Comparison of ENCODE assay signal across 1 cellular context in the genomic region with DNA sequence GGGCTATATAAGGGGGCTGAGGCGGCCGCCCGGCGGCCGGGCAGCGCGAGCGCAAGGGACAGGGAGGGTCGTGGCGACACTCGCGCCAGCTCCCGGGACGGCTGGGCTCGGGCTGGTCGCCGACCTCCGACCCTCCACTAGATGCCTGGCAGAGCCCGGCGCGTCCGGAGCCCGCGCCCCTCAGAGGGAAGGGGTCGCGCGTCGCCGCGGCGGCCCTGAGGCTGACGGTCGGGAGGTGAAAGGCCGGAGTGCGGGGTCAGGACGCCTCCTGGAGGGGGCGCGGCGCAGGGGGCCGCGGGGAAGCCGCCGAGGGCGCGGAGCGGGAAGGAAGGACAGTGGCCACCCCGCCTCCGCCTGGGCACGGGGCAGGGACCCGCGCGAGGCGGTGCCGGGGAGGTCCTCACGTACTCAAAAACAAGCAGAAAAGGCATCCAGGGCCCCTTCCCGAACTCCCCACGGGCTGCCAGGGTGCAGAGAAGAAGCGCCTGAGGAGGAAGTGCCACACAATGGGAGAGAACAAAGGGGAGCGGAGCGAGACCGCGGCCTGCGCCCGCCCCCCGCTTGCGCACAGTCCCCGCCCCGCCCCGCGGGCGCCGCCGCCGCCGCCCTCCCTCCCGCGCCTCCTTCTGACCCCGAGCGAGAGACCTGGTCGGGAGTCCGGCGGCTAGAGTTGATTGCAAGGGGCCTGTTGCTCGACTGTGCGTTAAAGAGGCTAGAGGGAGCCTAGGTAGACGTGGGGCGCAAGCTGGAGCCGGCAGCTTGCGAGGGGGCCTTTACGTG.
TF ChIP-seq lines count a peak whose summit lies in the region.

No MANE protein-coding gene starts in this region.

TF ChIP-seq in K562, 482 proteins besides CTCF, POLR2A, EP300 and RAD21 (continued from another document and continues in another):
- TF ChIP-seq, protein P1, sequence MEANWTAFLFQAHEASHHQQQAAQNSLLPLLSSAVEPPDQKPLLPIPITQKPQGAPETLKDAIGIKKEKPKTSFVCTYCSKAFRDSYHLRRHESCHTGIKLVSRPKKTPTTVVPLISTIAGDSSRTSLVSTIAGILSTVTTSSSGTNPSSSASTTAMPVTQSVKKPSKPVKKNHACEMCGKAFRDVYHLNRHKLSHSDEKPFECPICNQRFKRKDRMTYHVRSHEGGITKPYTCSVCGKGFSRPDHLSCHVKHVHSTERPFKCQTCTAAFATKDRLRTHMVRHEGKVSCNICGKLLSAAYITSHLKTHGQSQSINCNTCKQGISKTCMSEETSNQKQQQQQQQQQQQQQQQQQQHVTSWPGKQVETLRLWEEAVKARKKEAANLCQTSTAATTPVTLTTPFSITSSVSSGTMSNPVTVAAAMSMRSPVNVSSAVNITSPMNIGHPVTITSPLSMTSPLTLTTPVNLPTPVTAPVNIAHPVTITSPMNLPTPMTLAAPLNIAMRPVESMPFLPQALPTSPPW (CRISPR knock-in tag; IDR thresholded peaks at IDR 0.05), result peak; percentile 76
- TF ChIP-seq U2AF2 (optimal IDR thresholded peaks at IDR 0.05; ENCODE audit: low read depth, low read length) (no peak), KDM4B (IDR thresholded peaks at IDR 0.05; ENCODE audit: borderline replicate concordance in 2 of 2, low read depth in 1 of 2) (no peak), ZNF77 (CRISPR knock-in tag; IDR thresholded peaks at IDR 0.05) (no peak), KDM1A (IDR thresholded peaks at IDR 0.05) (no peak), ZNF668 (CRISPR knock-in tag; IDR thresholded peaks at IDR 0.05) (no peak), HNRNPH1 (optimal IDR thresholded peaks at IDR 0.05; ENCODE audit: low read depth, low read length) (no peak), RBBP5 (IDR thresholded peaks at IDR 0.05; ENCODE audit: borderline replicate concordance, insufficient read depth, low read length, poor library complexity, severe bottlenecking) (no peak), FOXA1 (IDR thresholded peaks at IDR 0.05; ENCODE audit: borderline replicate concordance) (no peak), NRF1 (conservative IDR thresholded peaks at IDR 0.05 in 1 of 2, IDR thresholded peaks at IDR 0.05 in 1 of 2) (peak; percentile 4 to 49; a peak in 3 of 4 replicates), ZNF551 (CRISPR knock-in tag; IDR thresholded peaks at IDR 0.05) (no peak), FOXP1 (CRISPR knock-in tag; IDR thresholded peaks at IDR 0.05) (no peak), ETV6 (IDR thresholded peaks at IDR 0.05; ENCODE audit: borderline replicate concordance in 1 of 2, low read depth in 2 of 2, low read length in 1 of 2) (no peak), ETV6 (CRISPR knock-in tag; IDR thresholded peaks at IDR 0.05; ENCODE audit: borderline replicate concordance) (no peak), SMAD3 (CRISPR knock-in tag; conservative IDR thresholded peaks at IDR 0.05) (no peak), PTBP1 (IDR thresholded peaks at IDR 0.05; ENCODE audit: low read depth, low read length) (no peak), POU5F1 (IDR thresholded peaks at IDR 0.05; ENCODE audit: borderline replicate concordance, low read depth, low read length, partially characterized antibody) (no peak), LARP7 (IDR thresholded peaks at IDR 0.05) (no peak), CCAR2 (IDR thresholded peaks at IDR 0.05; ENCODE audit: low read depth, low read length) (no peak), SRSF1 (IDR thresholded peaks at IDR 0.05; ENCODE audit: low read depth, low read length) (no peak), ELF4 (CRISPR knock-in tag; IDR thresholded peaks at IDR 0.05) (no peak), ZNF212 (CRISPR knock-in tag; IDR thresholded peaks at IDR 0.05) (no peak), ZNF239 (CRISPR knock-in tag; IDR thresholded peaks at IDR 0.05) (no peak), THRAP3 (IDR thresholded peaks at IDR 0.05; ENCODE audit: borderline replicate concordance) (no peak), ZNF274 (IDR thresholded peaks at IDR 0.05; ENCODE audit: borderline replicate concordance, low read depth, low read length) (no peak), MCM3 (IDR thresholded peaks at IDR 0.05) (no peak), ZNF134 (CRISPR knock-in tag; conservative IDR thresholded peaks at IDR 0.05) (no peak), ZNF695 (CRISPR knock-in tag; IDR thresholded peaks at IDR 0.05) (no peak), ETV1 (tag; conservative IDR thresholded peaks at IDR 0.05; ENCODE audit: low read depth) (no peak), FOXM1 (IDR thresholded peaks at IDR 0.05; ENCODE audit: low read depth) (no peak), FOXM1 (CRISPR knock-in tag; IDR thresholded peaks at IDR 0.05; ENCODE audit: low read depth) (no peak), ZBTB8A (IDR thresholded peaks at IDR 0.05; ENCODE audit: partially characterized antibody) (no peak), FUS (optimal IDR thresholded peaks at IDR 0.05; ENCODE audit: low read depth, low read length) (no peak), NCOA2 (IDR thresholded peaks at IDR 0.05; ENCODE audit: partially characterized antibody in 2 of 2) (no peak), NELFE (IDR thresholded peaks at IDR 0.05; ENCODE audit: insufficient read depth, insufficient read length) (no peak), NEUROD1 (IDR thresholded peaks at IDR 0.05; ENCODE audit: borderline replicate concordance, low read depth, low read length, partially characterized antibody) (no peak), ZNF561 (CRISPR knock-in tag; conservative IDR thresholded peaks at IDR 0.05) (no peak), TAF7 (tag; IDR thresholded peaks at IDR 0.05) (no peak), ETV5 (CRISPR knock-in tag; IDR thresholded peaks at IDR 0.05; ENCODE audit: low read depth) (no peak)
- TF ChIP-seq, protein P2, sequence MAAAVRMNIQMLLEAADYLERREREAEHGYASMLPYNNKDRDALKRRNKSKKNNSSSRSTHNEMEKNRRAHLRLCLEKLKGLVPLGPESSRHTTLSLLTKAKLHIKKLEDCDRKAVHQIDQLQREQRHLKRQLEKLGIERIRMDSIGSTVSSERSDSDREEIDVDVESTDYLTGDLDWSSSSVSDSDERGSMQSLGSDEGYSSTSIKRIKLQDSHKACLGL (CRISPR knock-in tag; IDR thresholded peaks at IDR 0.05; ENCODE audit: borderline replicate concordance, poor library complexity, severe bottlenecking), result no peak
- TF ChIP-seq, protein P3, sequence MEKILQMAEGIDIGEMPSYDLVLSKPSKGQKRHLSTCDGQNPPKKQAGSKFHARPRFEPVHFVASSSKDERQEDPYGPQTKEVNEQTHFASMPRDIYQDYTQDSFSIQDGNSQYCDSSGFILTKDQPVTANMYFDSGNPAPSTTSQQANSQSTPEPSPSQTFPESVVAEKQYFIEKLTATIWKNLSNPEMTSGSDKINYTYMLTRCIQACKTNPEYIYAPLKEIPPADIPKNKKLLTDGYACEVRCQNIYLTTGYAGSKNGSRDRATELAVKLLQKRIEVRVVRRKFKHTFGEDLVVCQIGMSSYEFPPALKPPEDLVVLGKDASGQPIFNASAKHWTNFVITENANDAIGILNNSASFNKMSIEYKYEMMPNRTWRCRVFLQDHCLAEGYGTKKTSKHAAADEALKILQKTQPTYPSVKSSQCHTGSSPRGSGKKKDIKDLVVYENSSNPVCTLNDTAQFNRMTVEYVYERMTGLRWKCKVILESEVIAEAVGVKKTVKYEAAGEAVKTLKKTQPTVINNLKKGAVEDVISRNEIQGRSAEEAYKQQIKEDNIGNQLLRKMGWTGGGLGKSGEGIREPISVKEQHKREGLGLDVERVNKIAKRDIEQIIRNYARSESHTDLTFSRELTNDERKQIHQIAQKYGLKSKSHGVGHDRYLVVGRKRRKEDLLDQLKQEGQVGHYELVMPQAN (IDR thresholded peaks at IDR 0.05; ENCODE audit: borderline replicate concordance), result no peak
- TF ChIP-seq, protein P4, sequence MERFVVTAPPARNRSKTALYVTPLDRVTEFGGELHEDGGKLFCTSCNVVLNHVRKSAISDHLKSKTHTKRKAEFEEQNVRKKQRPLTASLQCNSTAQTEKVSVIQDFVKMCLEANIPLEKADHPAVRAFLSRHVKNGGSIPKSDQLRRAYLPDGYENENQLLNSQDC (CRISPR knock-in tag; IDR thresholded peaks at IDR 0.05), result no peak
- TF ChIP-seq, protein P5, sequence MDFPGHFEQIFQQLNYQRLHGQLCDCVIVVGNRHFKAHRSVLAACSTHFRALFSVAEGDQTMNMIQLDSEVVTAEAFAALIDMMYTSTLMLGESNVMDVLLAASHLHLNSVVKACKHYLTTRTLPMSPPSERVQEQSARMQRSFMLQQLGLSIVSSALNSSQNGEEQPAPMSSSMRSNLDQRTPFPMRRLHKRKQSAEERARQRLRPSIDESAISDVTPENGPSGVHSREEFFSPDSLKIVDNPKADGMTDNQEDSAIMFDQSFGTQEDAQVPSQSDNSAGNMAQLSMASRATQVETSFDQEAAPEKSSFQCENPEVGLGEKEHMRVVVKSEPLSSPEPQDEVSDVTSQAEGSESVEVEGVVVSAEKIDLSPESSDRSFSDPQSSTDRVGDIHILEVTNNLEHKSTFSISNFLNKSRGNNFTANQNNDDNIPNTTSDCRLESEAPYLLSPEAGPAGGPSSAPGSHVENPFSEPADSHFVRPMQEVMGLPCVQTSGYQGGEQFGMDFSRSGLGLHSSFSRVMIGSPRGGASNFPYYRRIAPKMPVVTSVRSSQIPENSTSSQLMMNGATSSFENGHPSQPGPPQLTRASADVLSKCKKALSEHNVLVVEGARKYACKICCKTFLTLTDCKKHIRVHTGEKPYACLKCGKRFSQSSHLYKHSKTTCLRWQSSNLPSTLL (IDR thresholded peaks at IDR 0.05), result no peak
- TF ChIP-seq, protein P6, sequence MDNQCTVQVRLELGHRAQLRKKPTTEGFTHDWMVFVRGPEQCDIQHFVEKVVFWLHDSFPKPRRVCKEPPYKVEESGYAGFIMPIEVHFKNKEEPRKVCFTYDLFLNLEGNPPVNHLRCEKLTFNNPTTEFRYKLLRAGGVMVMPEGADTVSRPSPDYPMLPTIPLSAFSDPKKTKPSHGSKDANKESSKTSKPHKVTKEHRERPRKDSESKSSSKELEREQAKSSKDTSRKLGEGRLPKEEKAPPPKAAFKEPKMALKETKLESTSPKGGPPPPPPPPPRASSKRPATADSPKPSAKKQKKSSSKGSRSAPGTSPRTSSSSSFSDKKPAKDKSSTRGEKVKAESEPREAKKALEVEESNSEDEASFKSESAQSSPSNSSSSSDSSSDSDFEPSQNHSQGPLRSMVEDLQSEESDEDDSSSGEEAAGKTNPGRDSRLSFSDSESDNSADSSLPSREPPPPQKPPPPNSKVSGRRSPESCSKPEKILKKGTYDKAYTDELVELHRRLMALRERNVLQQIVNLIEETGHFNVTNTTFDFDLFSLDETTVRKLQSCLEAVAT (IDR thresholded peaks at IDR 0.05), result no peak
- TF ChIP-seq, protein P7, sequence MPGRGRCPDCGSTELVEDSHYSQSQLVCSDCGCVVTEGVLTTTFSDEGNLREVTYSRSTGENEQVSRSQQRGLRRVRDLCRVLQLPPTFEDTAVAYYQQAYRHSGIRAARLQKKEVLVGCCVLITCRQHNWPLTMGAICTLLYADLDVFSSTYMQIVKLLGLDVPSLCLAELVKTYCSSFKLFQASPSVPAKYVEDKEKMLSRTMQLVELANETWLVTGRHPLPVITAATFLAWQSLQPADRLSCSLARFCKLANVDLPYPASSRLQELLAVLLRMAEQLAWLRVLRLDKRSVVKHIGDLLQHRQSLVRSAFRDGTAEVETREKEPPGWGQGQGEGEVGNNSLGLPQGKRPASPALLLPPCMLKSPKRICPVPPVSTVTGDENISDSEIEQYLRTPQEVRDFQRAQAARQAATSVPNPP (IDR thresholded peaks at IDR 0.05; ENCODE audit: borderline replicate concordance, insufficient read depth, insufficient read length), result no peak
- TF ChIP-seq, protein P8, sequence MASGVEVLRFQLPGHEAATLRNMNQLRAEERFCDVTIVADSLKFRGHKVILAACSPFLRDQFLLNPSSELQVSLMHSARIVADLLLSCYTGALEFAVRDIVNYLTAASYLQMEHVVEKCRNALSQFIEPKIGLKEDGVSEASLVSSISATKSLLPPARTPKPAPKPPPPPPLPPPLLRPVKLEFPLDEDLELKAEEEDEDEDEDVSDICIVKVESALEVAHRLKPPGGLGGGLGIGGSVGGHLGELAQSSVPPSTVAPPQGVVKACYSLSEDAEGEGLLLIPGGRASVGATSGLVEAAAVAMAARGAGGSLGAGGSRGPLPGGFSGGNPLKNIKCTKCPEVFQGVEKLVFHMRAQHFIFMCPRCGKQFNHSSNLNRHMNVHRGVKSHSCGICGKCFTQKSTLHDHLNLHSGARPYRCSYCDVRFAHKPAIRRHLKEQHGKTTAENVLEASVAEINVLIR (CRISPR knock-in tag; IDR thresholded peaks at IDR 0.05), result no peak
- TF ChIP-seq, protein P9, sequence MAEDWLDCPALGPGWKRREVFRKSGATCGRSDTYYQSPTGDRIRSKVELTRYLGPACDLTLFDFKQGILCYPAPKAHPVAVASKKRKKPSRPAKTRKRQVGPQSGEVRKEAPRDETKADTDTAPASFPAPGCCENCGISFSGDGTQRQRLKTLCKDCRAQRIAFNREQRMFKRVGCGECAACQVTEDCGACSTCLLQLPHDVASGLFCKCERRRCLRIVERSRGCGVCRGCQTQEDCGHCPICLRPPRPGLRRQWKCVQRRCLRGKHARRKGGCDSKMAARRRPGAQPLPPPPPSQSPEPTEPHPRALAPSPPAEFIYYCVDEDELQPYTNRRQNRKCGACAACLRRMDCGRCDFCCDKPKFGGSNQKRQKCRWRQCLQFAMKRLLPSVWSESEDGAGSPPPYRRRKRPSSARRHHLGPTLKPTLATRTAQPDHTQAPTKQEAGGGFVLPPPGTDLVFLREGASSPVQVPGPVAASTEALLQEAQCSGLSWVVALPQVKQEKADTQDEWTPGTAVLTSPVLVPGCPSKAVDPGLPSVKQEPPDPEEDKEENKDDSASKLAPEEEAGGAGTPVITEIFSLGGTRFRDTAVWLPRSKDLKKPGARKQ (CRISPR knock-in tag; IDR thresholded peaks at IDR 0.05), result no peak
- TF ChIP-seq, protein P10, sequence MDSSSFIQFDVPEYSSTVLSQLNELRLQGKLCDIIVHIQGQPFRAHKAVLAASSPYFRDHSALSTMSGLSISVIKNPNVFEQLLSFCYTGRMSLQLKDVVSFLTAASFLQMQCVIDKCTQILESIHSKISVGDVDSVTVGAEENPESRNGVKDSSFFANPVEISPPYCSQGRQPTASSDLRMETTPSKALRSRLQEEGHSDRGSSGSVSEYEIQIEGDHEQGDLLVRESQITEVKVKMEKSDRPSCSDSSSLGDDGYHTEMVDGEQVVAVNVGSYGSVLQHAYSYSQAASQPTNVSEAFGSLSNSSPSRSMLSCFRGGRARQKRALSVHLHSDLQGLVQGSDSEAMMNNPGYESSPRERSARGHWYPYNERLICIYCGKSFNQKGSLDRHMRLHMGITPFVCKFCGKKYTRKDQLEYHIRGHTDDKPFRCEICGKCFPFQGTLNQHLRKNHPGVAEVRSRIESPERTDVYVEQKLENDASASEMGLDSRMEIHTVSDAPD (CRISPR knock-in tag; IDR thresholded peaks at IDR 0.05), result no peak
- TF ChIP-seq, protein P11, sequence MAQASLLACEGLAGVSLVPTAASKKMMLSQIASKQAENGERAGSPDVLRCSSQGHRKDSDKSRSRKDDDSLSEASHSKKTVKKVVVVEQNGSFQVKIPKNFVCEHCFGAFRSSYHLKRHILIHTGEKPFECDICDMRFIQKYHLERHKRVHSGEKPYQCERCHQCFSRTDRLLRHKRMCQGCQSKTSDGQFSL (CRISPR knock-in tag; IDR thresholded peaks at IDR 0.05), result no peak
- TF ChIP-seq, protein P11 (tag; IDR thresholded peaks at IDR 0.05), result no peak
